Comparison of ENCODE assay signal across 20 cellular contexts in genomic region chr7:100464791-100465190, GRCh38. TPM values are rescaled to one million over a fixed set of nuclear protein-coding genes. Genes with fewer than 3 reads are reported as not detected.
"Had no signal": no experiment of that assay in that cellular context is flagged by ENCODE, and none has a peak within 500 bp of the region (broad histone marks: within the 10 kb centered on the region; RNA-seq: fewer than 3 reads in every experiment).

No MANE protein-coding gene starts in this region.

- DNase-seq: activated CD4-positive, alpha-beta memory T cell treated with anti-CD3 and anti-CD28 coated beads for 36 hours; activated CD4-positive, alpha-beta T cell treated with anti-CD3 and anti-CD28 coated beads for 4 hours; activated naive CD4-positive, alpha-beta T cell treated with anti-CD3 and anti-CD28 coated beads, Interleukin-2, amount 10 ng/mL, durations not matched to agents 7 days and 5 days; activated T-cell treated with anti-CD3 and anti-CD28 coated beads, Interleukin-2, amount 50 U/mL, for 1 hour; cerebellar nuclear complex; cortex of kidney; effector memory CD4-positive, alpha-beta T cell; esophagus squamous epithelium; left ventricle myocardium superior; occipital lobe; posterior cingulate gyrus; retina; spleen; stimulated activated CD4-positive, alpha-beta T cell treated with anti-CD3 and anti-CD28 coated beads, Interleukin-4, amount 100 ng/mL, for 4 hours; transverse colon had no signal

- H3K27ac Mint-ChIP-seq: activated CD4-positive, alpha-beta memory T cell treated with anti-CD3 and anti-CD28 coated beads for 36 hours; stimulated activated memory B cell treated with anti-CD40 and anti-IgM and Interleukin-4, amounts not matched to agents 10 μg/mL and 1 μg/mL and 100 μg/mL, for 72 hours; T-helper 1 cell treated with Interleukin-12 subunit alpha and Interleukin-12 subunit beta and Interleukin-4 antibody, amounts not matched to agents 30 μg/mL and 1 μg/mL, for 36 hours had no signal

- H3K4me3 Mint-ChIP-seq: activated CD4-positive, alpha-beta memory T cell treated with anti-CD3 and anti-CD28 coated beads for 36 hours; activated naive CD4-positive, alpha-beta T cell treated with anti-CD3 and anti-CD28 coated beads, Interleukin-2, amount 10 ng/mL, durations not matched to agents 7 days and 5 days; stimulated activated memory B cell treated with anti-CD40 and anti-IgM and Interleukin-4, amounts not matched to agents 10 μg/mL and 1 μg/mL and 100 μg/mL, for 72 hours; T-helper 1 cell treated with Interleukin-12 subunit alpha and Interleukin-12 subunit beta and Interleukin-4 antibody, amounts not matched to agents 30 μg/mL and 1 μg/mL, for 36 hours had no signal

- ATAC-seq: left ventricle myocardium superior; stimulated activated memory B cell treated with anti-CD40 and anti-IgM and Interleukin-4, amounts not matched to agents 10 μg/mL and 1 μg/mL and 100 μg/mL, for 72 hours had no signal

- H3K9me3 Mint-ChIP-seq: activated CD4-positive, alpha-beta memory T cell treated with anti-CD3 and anti-CD28 coated beads for 36 hours; activated naive CD4-positive, alpha-beta T cell treated with anti-CD3 and anti-CD28 coated beads, Interleukin-2, amount 10 ng/mL, durations not matched to agents 7 days and 5 days; stimulated activated memory B cell treated with anti-CD40 and anti-IgM and Interleukin-4, amounts not matched to agents 10 μg/mL and 1 μg/mL and 100 μg/mL, for 72 hours; T-helper 1 cell treated with Interleukin-12 subunit alpha and Interleukin-12 subunit beta and Interleukin-4 antibody, amounts not matched to agents 30 μg/mL and 1 μg/mL, for 36 hours had no signal

- H3K27me3 Mint-ChIP-seq: activated CD4-positive, alpha-beta memory T cell treated with anti-CD3 and anti-CD28 coated beads for 36 hours; activated naive CD4-positive, alpha-beta T cell treated with anti-CD3 and anti-CD28 coated beads, Interleukin-2, amount 10 ng/mL, durations not matched to agents 7 days and 5 days; stimulated activated memory B cell treated with anti-CD40 and anti-IgM and Interleukin-4, amounts not matched to agents 10 μg/mL and 1 μg/mL and 100 μg/mL, for 72 hours had no signal

RNA-seq across cellular contexts. Expression of gene SPACDR, which starts 0.7 kb away (rescaled TPM):
- total RNA-seq: ascending aorta, breast epithelium, esophagus squamous epithelium, occipital lobe, transverse colon, vagina had no signal
